9 cellular contexts compared by ENCODE assay signal in the genomic region with DNA sequence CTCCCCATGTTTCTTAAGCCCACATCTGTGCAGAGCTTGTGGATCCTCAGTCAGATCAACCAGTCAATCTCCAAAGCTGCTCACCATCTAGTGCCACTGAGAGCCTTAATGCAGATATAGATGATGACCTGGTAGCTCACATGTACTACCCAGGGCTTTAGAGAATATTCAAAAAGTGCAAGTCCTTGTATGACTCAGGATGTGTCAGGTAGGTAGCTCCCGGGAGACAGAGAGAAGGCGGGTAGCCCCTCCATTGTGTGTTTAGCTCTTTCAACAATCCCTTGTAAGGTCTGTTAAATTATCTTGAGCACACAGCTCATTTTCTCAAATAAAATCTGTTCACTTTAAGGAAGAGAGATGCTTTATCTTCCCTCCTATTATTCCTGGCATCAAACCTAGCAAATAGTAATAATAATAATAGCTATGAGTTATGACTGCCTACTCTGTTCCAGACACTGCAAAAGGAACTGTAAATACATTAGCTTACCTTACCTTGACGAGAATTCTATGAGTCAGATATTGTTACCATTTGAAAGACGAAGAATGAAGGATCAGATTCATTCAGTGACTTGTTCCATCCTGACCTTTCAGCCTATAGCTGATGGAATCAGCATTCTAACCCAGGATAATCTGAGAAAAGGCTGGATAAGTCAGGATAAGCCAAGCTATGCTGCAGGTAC. TPM values are rescaled to one million over a fixed set of nuclear protein-coding genes. Genes with fewer than 3 reads are reported as not detected.
A peak's percentile ranks its signal among the peaks of the same experiment; 100 is the strongest.
DNase-seq lines count a peak whose midpoint lies in the region; ATAC-seq and TF ChIP-seq lines count a peak whose summit lies in the region.
"Had no signal": no experiment of that assay in that cellular context is flagged by ENCODE, and none has a peak within 500 bp of the region (broad histone marks: within the 10 kb centered on the region; RNA-seq: fewer than 3 reads in every experiment).

No MANE protein-coding gene starts in this region.

- peak overlapping the region; percentile 62 for H3K4me3 Mint-ChIP-seq in activated naive CD4-positive, alpha-beta T cell treated with anti-CD3 and anti-CD28 coated beads, Interleukin-2, amount 50 U/mL, for 24 hours

- TF ChIP-seq CTCF in OCI-LY3 (IDR thresholded peaks at IDR 0.05; ENCODE audit: low read depth, low read length) (no peak), Peyer's patch (IDR thresholded peaks at IDR 0.05) (no peak), left lung (IDR thresholded peaks at IDR 0.05) (no peak)

- TF ChIP-seq POLR2A in Peyer's patch (IDR thresholded peaks at IDR 0.05) = no peak

- peaks cover 37% of the 10 kb centered on the region for H3K4me1 Mint-ChIP-seq in activated naive CD4-positive, alpha-beta T cell treated with anti-CD3 and anti-CD28 coated beads, Interleukin-2, amount 50 U/mL, for 24 hours

- H3K4me1 ChIP-seq in OCI-LY3 (ENCODE audit: low read length) (peaks cover 50% of the 10 kb centered on the region), Peyer's patch (no peaks in the 10 kb centered on the region), left lung (peaks cover 0 to 19% of the 10 kb centered on the region in 2 donors)

- peak overlapping the region; percentile 98 for H3K4me2 ChIP-seq in OCI-LY3 (ENCODE audit: low read length)

- H3K36me3 ChIP-seq in OCI-LY3 (replicated peaks; ENCODE audit: low read depth, low read length) (no peaks in the 10 kb centered on the region), Peyer's patch (no peaks in the 10 kb centered on the region), left lung (no peaks in the 10 kb centered on the region)

- peak overlapping the region; percentile 98 for H3K27ac ChIP-seq in OCI-LY3 (ENCODE audit: low read length)
- peak overlapping the region in 1 of 4 donors; percentile 66 for H3K27ac ChIP-seq in Peyer's patch
- peak overlapping the region in 1 of 2 donors; percentile 76 for H3K27ac ChIP-seq in left lung

- H3K9me3 ChIP-seq in OCI-LY3 (ENCODE audit: insufficient read depth, low read length) = no peaks in the 10 kb centered on the region
- no peaks in the 10 kb centered on the region for H3K9me3 ChIP-seq in Peyer's patch
- H3K9me3 ChIP-seq in left lung = no peaks in the 10 kb centered on the region

- H4K20me1 ChIP-seq in OCI-LY3 (ENCODE audit: insufficient read depth, low read length) = no peaks in the 10 kb centered on the region

- H3K27me3 Mint-ChIP-seq in activated naive CD4-positive, alpha-beta T cell treated with anti-CD3 and anti-CD28 coated beads, Interleukin-2, amount 50 U/mL, for 24 hours = no peaks in the 10 kb centered on the region

- H3K9me3 Mint-ChIP-seq in activated naive CD4-positive, alpha-beta T cell treated with anti-CD3 and anti-CD28 coated beads, Interleukin-2, amount 50 U/mL, for 24 hours = no peaks in the 10 kb centered on the region

- no peaks in the 10 kb centered on the region for H3K36me3 Mint-ChIP-seq in activated naive CD4-positive, alpha-beta T cell treated with anti-CD3 and anti-CD28 coated beads, Interleukin-2, amount 50 U/mL, for 24 hours

- DNase-seq in activated naive CD4-positive, alpha-beta T cell treated with Interleukin-2 at 50 U/mL for 16 hours = no peak
- DNase-seq in stimulated activated naive CD8-positive, alpha-beta T cell treated with anti-CD3 and anti-CD28 coated beads, Interleukin-15, Interleukin-2, amounts not matched to agents 100 U/mL and 50 U/mL, for 24 hours = peak; percentile 14
- DNase-seq in Peyer's patch (no peak), left lung (no peak)
- no peak for DNase-seq in effector CD4-positive, alpha-beta T cell
- DNase-seq: cortex of kidney had no signal

- intact Hi-C loops in left lung (cut with DNase I) = no loop called here

- H3K4me3 ChIP-seq in OCI-LY3 (ENCODE audit: low read length) (peak overlapping the region; percentile 75), Peyer's patch (no peak overlapping the region), left lung (no peak overlapping the region)

- H3K27ac Mint-ChIP-seq in activated naive CD4-positive, alpha-beta T cell treated with anti-CD3 and anti-CD28 coated beads, Interleukin-2, amount 50 U/mL, for 24 hours = no peak overlapping the region

- H2AFZ ChIP-seq in OCI-LY3 (ENCODE audit: low read depth, low read length) = no peak overlapping the region

- ATAC-seq in HG02642 (IDR thresholded peaks at IDR 0.05; ENCODE audit: poor library complexity, unreplicated experiment) (peak; percentile 64), left lung (no peak)
- peak; percentile 88 for ATAC-seq in stimulated activated naive CD8-positive, alpha-beta T cell treated with anti-CD3 and anti-CD28 coated beads, Interleukin-15, Interleukin-2, amounts not matched to agents 100 U/mL and 50 U/mL, for 24 hours

- H3K79me2 ChIP-seq in OCI-LY3 (ENCODE audit: low read length) = no peaks in the 10 kb centered on the region

- peak overlapping the region; percentile 96 for H3K9ac ChIP-seq in OCI-LY3 (ENCODE audit: low read length)

- H3K27me3 ChIP-seq in OCI-LY3 (ENCODE audit: low read depth, low read length) = peaks cover 4% of the 10 kb centered on the region; the same call in 1 of the 2 replicates
- no peaks in the 10 kb centered on the region for H3K27me3 ChIP-seq in Peyer's patch
- peaks cover 0 to 3% of the 10 kb centered on the region in 2 donors for H3K27me3 ChIP-seq in left lung

RNA-seq across cellular contexts. Expression of gene CCND2, which starts 57.6 kb away (rescaled TPM):
- 100 to 1,000 TPM in 2 of 4 donors, 10 to 100 TPM in 2; 72.0 to 162 (median 97.6) TPM for total RNA-seq in Peyer's patch
- 100 to 1,000 TPM; 101 to 203 TPM for total RNA-seq in left lung
